ENCODE assay signal across 13 cellular contexts in genomic region chr6:53701333-53702073, GRCh38. TPM values are rescaled to one million over a fixed set of nuclear protein-coding genes. Genes with fewer than 3 reads are reported as not detected.
A peak's percentile ranks its signal among the peaks of the same experiment; 100 is the strongest.
DNase-seq lines count a peak whose midpoint lies in the region; ATAC-seq and TF ChIP-seq lines count a peak whose summit lies in the region.
"Had no signal": no experiment of that assay in that cellular context is flagged by ENCODE, and none has a peak within 500 bp of the region (broad histone marks: within the 10 kb centered on the region; RNA-seq: fewer than 3 reads in every experiment).

No MANE protein-coding gene starts in this region.

- H3K9me3 ChIP-seq in esophagus muscularis mucosa = no peaks in the 10 kb centered on the region
- H3K9me3 ChIP-seq: left lung had no signal

- intact Hi-C loops in esophagus muscularis mucosa (cut with DNase I) = no loop called here
- intact Hi-C loops in Right ventricle myocardium inferior (cut with DNase I) = no loop called here

- H3K9me3 Mint-ChIP-seq in activated naive CD4-positive, alpha-beta T cell treated with anti-CD3 and anti-CD28 coated beads, Interleukin-2, amount 50 U/mL, for 72 hours = no peaks in the 10 kb centered on the region
- H3K9me3 Mint-ChIP-seq: activated B cell treated with CpG ODN at 0.5 μM for 24 hours had no signal

- TF ChIP-seq EP300 in esophagus muscularis mucosa (IDR thresholded peaks at IDR 0.05) = no peak

- no peaks in the 10 kb centered on the region for H3K36me3 Mint-ChIP-seq in activated naive CD4-positive, alpha-beta T cell treated with anti-CD3 and anti-CD28 coated beads, Interleukin-2, amount 50 U/mL, for 72 hours

- H3K27ac ChIP-seq in esophagus muscularis mucosa (replicated peaks in 1 of 4) = no peak overlapping the region
- H3K27ac ChIP-seq: left lung had no signal

- no peak overlapping the region for H3K4me3 ChIP-seq in esophagus muscularis mucosa
- H3K4me3 ChIP-seq: left lung had no signal

- H3K27ac Mint-ChIP-seq in activated naive CD4-positive, alpha-beta T cell treated with anti-CD3 and anti-CD28 coated beads, Interleukin-2, amount 50 U/mL, for 72 hours = no peak overlapping the region
- H3K27ac Mint-ChIP-seq: activated B cell treated with CpG ODN at 0.5 μM for 24 hours, T-helper 17 cell had no signal

- TF ChIP-seq CTCF in esophagus muscularis mucosa (IDR thresholded peaks at IDR 0.05) = no peak

- WGBS in esophagus muscularis mucosa = 47% methylated on average over 3 of the region's 3 CpGs

- peak; percentile 63 to 94 for ATAC-seq in activated naive CD4-positive, alpha-beta T cell treated with anti-CD3 and anti-CD28 coated beads, Interleukin-2, amount 50 U/mL, for 72 hours
- peak; percentile 79 for ATAC-seq in stimulated activated naive CD8-positive, alpha-beta T cell treated with anti-CD3 and anti-CD28 coated beads, Interleukin-15, Interleukin-2, amounts not matched to agents 100 U/mL and 50 U/mL, for 24 hours
- ATAC-seq in GM18873 (IDR thresholded peaks at IDR 0.05; ENCODE audit: low FRiP score, unreplicated experiment) = no peak
- no peak for ATAC-seq in Right ventricle myocardium inferior
- ATAC-seq: left lung, T-helper 17 cell had no signal

- no peaks in the 10 kb centered on the region for H3K36me3 ChIP-seq in esophagus muscularis mucosa
- H3K36me3 ChIP-seq: left lung had no signal

- TF ChIP-seq POLR2A in esophagus muscularis mucosa (IDR thresholded peaks at IDR 0.05; ENCODE audit: low read depth) = no peak

- no peaks in the 10 kb centered on the region for H3K27me3 ChIP-seq in esophagus muscularis mucosa
- H3K27me3 ChIP-seq: left lung had no signal

- peaks cover 0 to 11% (median 0%) of the 10 kb centered on the region in 4 donors for H3K4me1 ChIP-seq in esophagus muscularis mucosa
- H3K4me1 ChIP-seq: left lung had no signal

- no peak for DNase-seq in activated naive CD4-positive, alpha-beta T cell treated with anti-CD3 and anti-CD28 coated beads, Interleukin-2, amount 50 U/mL, for 72 hours (ENCODE audit: low spot score in 2 of 2)
- no peak for DNase-seq in activated naive CD4-positive, alpha-beta T cell treated with Interleukin-2 at 50 U/mL for 16 hours
- DNase-seq in NCI-H524 treated with DMSO at 0.1 percent for 48 hours (lab: John Stamatoyannopoulos, UW) (peak; percentile 6), esophagus muscularis mucosa (ENCODE audit: extremely low spot score) (peak; percentile 26), Right ventricle myocardium inferior (ENCODE audit: missing footprints) (no peak), HT-29 (ENCODE audit: low spot score) (no peak)
- no peak for DNase-seq in stimulated activated naive CD8-positive, alpha-beta T cell treated with anti-CD3 and anti-CD28 coated beads, Interleukin-15, Interleukin-2, amounts not matched to agents 100 U/mL and 50 U/mL, for 24 hours
- DNase-seq: activated B cell treated with CpG ODN at 0.5 μM for 24 hours, left lung, NCI-H1436, T-helper 17 cell had no signal

RNA-seq across cellular contexts. Expression of gene KLHL31, which starts 35.9 kb away (rescaled TPM):
- total RNA-seq in activated naive CD4-positive, alpha-beta T cell treated with anti-CD3 and anti-CD28 coated beads, Interleukin-2, amount 50 U/mL, for 72 hours = under 1 TPM; 0.07 to 0.18 TPM
- total RNA-seq in esophagus muscularis mucosa (under 1 TPM in 1 of 4 donors, not detected in 3; under 0.01 TPM), Right ventricle myocardium inferior (324 TPM)
- 0.99 and 1.2 TPM in 2 replicates for total RNA-seq in HT-29 (2014; rRNA removed; shearing (Covaris generic))
- total RNA-seq: pulmonary artery endothelial cell had no signal

Comparison
In these comparisons a context has a peak if more than half of its experiments do, and no peak if none do; other contexts are left out.
1. ATAC-seq: peak in activated naive CD4-positive, alpha-beta T cell treated with anti-CD3 and anti-CD28 coated beads, Interleukin-2, amount 50 U/mL, for 72 hours (2 of 2) and stimulated activated naive CD8-positive, alpha-beta T cell treated with anti-CD3 and anti-CD28 coated beads, Interleukin-15, Interleukin-2, amounts not matched to agents 100 U/mL and 50 U/mL, for 24 hours (single experiment); none in GM18873 (single experiment) and Right ventricle myocardium inferior (single experiment).
2. DNase-seq: peak in NCI-H524 treated with DMSO at 0.1 percent for 48 hours (single experiment) and esophagus muscularis mucosa (single experiment); none in activated naive CD4-positive, alpha-beta T cell treated with anti-CD3 and anti-CD28 coated beads, Interleukin-2, amount 50 U/mL, for 72 hours (0 of 2), activated naive CD4-positive, alpha-beta T cell treated with Interleukin-2 at 50 U/mL for 16 hours (single experiment), stimulated activated naive CD8-positive, alpha-beta T cell treated with anti-CD3 and anti-CD28 coated beads, Interleukin-15, Interleukin-2, amounts not matched to agents 100 U/mL and 50 U/mL, for 24 hours (single experiment), Right ventricle myocardium inferior (single experiment) and HT-29 (single experiment).
3. RNA of gene KLHL31, which starts 35.9 kb away (total RNA-seq): 324 TPM in Right ventricle myocardium inferior (single experiment); 0.99 to 1.2 TPM in HT-29, 0.07 to 0.18 TPM in activated naive CD4-positive, alpha-beta T cell treated with anti-CD3 and anti-CD28 coated beads, Interleukin-2, amount 50 U/mL, for 72 hours and under 0.01 TPM in esophagus muscularis mucosa; every median in the first group is over 100 times any median in the second.